In the genomic region with DNA sequence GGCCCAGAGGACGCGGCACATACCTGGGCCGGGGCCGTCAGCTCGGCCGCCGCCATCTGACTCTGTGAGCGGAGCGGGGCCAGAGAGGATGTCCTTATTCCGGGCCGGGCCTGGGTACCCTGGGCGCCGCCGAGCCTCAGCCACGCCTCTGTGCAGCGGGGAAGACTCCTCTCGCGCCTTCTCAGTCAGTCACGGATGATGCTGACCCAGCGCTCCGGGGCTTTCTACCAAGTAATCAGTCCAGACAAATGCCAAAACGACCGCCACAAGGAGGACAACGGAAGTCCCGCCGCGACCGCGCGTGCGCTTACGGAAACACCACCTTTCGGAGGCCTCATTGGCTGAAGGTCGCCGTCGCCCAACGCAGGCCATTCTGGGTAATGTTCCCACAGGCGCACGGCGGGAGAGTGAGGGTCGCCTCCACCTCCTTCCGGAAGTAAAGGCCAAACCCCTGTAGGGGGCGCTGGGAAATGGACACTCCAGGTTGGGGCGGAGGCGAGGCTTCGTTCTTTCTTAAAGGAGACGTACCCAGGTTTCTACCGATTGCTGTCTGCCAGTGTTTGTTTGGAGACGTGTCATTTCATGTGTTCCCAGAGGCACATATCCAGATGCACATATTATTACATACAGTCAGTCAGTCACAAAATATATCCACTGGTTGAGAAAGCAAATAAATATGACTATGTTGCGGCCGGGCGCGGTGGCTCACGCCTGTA, we compare ENCODE assay signal across 1 cellular context.
A peak's percentile ranks its signal among the peaks of the same experiment; 100 is the strongest.
TF ChIP-seq lines count a peak whose summit lies in the region.

TSS of gene ZNF256 (minus strand) at position 288 of the 716 bp plus-strand sequence. CDS start at position 56, 232 bp downstream.

TF ChIP-seq in IMR-90, 13 proteins besides CTCF, POLR2A, EP300 and RAD21:
- TF ChIP-seq, protein P1, sequence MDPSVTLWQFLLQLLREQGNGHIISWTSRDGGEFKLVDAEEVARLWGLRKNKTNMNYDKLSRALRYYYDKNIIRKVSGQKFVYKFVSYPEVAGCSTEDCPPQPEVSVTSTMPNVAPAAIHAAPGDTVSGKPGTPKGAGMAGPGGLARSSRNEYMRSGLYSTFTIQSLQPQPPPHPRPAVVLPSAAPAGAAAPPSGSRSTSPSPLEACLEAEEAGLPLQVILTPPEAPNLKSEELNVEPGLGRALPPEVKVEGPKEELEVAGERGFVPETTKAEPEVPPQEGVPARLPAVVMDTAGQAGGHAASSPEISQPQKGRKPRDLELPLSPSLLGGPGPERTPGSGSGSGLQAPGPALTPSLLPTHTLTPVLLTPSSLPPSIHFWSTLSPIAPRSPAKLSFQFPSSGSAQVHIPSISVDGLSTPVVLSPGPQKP (IDR thresholded peaks at IDR 0.05; ENCODE audit: borderline replicate concordance, low read depth, low read length), result no peak
- TF ChIP-seq MAZ (IDR thresholded peaks at IDR 0.05; ENCODE audit: borderline replicate concordance, low read depth, low read length), result peak; percentile 83; the same call in 1 of the 2 replicates
